9 cellular contexts compared by ENCODE assay signal in the genomic region with DNA sequence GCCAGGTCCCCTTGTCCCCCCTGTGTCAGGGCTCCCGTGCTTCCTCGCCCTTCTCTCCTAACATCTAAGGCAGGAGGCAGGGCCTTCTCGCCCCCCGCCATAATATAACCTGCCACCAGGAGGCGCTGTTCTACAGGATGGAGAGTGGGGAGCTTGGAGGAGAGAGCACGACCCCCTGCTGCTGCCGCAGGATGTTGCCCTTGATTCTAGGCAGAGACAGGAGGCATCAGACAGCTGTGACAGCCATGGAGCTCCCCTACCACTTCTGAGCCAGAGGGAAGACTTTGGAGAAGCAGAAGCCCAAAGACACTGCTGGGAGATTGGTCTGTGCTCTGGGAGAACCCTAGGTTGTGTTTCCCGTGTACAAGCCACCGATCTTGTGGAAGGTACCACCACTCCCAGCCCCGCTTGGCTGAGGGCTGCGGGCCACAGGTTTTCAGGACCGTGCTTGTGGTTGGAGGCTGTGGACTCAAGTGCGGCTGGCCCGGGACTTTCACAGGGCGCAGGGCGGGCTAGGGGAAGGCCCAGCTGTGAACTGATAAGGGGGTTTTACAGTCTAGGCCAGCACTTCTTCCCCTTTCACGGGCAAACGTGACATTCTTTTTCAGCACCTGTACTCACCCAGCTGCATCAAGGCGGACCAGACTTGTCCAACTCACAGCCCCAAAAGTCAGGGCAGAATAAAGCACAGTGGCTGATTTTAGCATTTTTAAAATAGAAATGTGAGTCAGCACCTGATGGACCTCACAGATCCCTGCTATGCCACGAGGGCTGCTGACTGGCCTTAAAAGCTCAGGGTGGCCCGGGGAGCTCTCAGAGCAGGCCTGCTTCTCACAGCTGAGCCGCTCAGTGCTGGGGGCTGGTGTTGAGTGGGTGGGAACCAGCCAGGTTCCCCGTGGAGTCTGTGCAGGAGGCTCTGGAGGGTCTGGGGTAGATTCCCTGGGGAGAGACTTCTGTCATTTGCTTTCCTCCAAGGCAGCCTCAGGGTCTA. TPM values are rescaled to one million over a fixed set of nuclear protein-coding genes. Genes with fewer than 3 reads are reported as not detected.
A peak's percentile ranks its signal among the peaks of the same experiment; 100 is the strongest.
DNase-seq lines count a peak whose midpoint lies in the region; ATAC-seq and TF ChIP-seq lines count a peak whose summit lies in the region.
"Had no signal": no experiment of that assay in that cellular context is flagged by ENCODE, and none has a peak within 500 bp of the region (broad histone marks: within the 10 kb centered on the region; RNA-seq: fewer than 3 reads in every experiment).

No MANE protein-coding gene starts in this region.

- H3K9me3 Mint-ChIP-seq in IgD-negative memory B cell: no peaks in the 10 kb centered on the region

- no peaks in the 10 kb centered on the region for H3K36me3 Mint-ChIP-seq in IgD-negative memory B cell

- no peak overlapping the region for H3K4me3 ChIP-seq in SJCRH30
- H3K4me3 ChIP-seq in cardiac muscle cell: no peak overlapping the region

- peak overlapping the region; percentile 95 to 99 (median 98) for H3K27ac Mint-ChIP-seq in IgD-negative memory B cell

- no peak overlapping the region for H3K27ac ChIP-seq in SJCRH30
- no peak overlapping the region for H3K27ac ChIP-seq in cardiac muscle cell

- H3K4me3 Mint-ChIP-seq in IgD-negative memory B cell: peak overlapping the region; percentile 67 to 91 (median 81)

- H3K4me1 ChIP-seq in SJCRH30 (no peaks in the 10 kb centered on the region), cardiac muscle cell (ENCODE audit: low read depth) (peaks cover 4% of the 10 kb centered on the region)

- H3K9me3 ChIP-seq in SJCRH30 (replicated peaks): no peaks in the 10 kb centered on the region
- H3K9me3 ChIP-seq in cardiac muscle cell (ENCODE audit: low read depth): no peaks in the 10 kb centered on the region

- H3K36me3 ChIP-seq in SJCRH30 (no peaks in the 10 kb centered on the region), cardiac muscle cell (no peaks in the 10 kb centered on the region)

- DNase-seq in GDM1 (lab: John Stamatoyannopoulos, UW) (peak; percentile 13), SJCRH30 (peak; percentile 91 to 93), activated gamma-delta T cell (lab: John Stamatoyannopoulos, UW) (peak; percentile 71), cardiac muscle cell (ENCODE audit: low read depth in 1 of 2, low spot score in 1 of 2) (peak; percentile 64 to 69), retina (peak; percentile 43), middle frontal gyrus (ENCODE audit: extremely low spot score, low spot score) (no peak)

- H3K27me3 ChIP-seq in SJCRH30 (no peaks in the 10 kb centered on the region), cardiac muscle cell (no peaks in the 10 kb centered on the region)

- no peaks in the 10 kb centered on the region for H3K27me3 Mint-ChIP-seq in IgD-negative memory B cell

- peak; percentile 74 for ATAC-seq in GM21737 (IDR thresholded peaks at IDR 0.05; ENCODE audit: unreplicated experiment)

- H3K4me1 Mint-ChIP-seq in IgD-negative memory B cell: peaks cover 19 to 36% (median 22%) of the 10 kb centered on the region in 3 donors

- TF ChIP-seq CTCF in cardiac muscle cell (IDR thresholded peaks at IDR 0.05; ENCODE audit: low read depth, low read length): peak; percentile 79

RNA-seq across cellular contexts. Expression of a gene that starts 2.6 kb away (rescaled TPM):
- polyA plus RNA-seq in IgD-negative memory B cell (0.86 TPM), cardiac muscle cell (not detected in 2 replicates)
- 0.05 and 0.08 TPM in 2 replicates for total RNA-seq in SJCRH30 (2014; rRNA removed; shearing (Covaris generic))
- not detected in 2 replicates for total RNA-seq in cardiac muscle cell

RNA-seq across cellular contexts. Expression of a gene that starts 53.8 kb away (rescaled TPM):
- polyA plus RNA-seq in IgD-negative memory B cell (not detected), cardiac muscle cell (not detected in 2 replicates)
- total RNA-seq in SJCRH30 (2014; rRNA removed; shearing (Covaris generic)): 0.04 TPM in 1 of 2 replicates, not detected in the other
- total RNA-seq in cardiac muscle cell: not detected in 2 replicates
- total RNA-seq: lower leg skin had no signal
